ENCODE assay signal across 8 cellular contexts in genomic region chr15:64460737-64461576, GRCh38. TPM values are rescaled to one million over a fixed set of nuclear protein-coding genes. Genes with fewer than 3 reads are reported as not detected.
A peak's percentile ranks its signal among the peaks of the same experiment; 100 is the strongest.
DNase-seq lines count a peak whose midpoint lies in the region; ATAC-seq, FAIRE-seq and TF ChIP-seq lines count a peak whose summit lies in the region.

No MANE protein-coding gene starts in this region.

- H3F3A ChIP-seq in SK-N-SH (replicated peaks; ENCODE audit: insufficient read depth), result peaks cover 18% of the 10 kb centered on the region

- H2AFZ ChIP-seq in SK-N-SH (ENCODE audit: low read depth), result no peak overlapping the region

- TF ChIP-seq CTCF in SK-N-SH (IDR thresholded peaks at IDR 0.05) (no peak), heart left ventricle (IDR thresholded peaks at IDR 0.05) (peak in 2 of 12 donors; percentile 11 to 15), pancreas (IDR thresholded peaks at IDR 0.05) (no peak)

- POLR2A ChIA-PET in SK-N-SH (lab: Yijun Ruan, JAX), result interaction anchor here (1.0 to 1.5 kb wide), 4 partner anchors 40 to 367 kb away, joined by 3 to 6 read pairs (median 3); partner anchors contain the start of genes CIAO2A and TRIP4

- peaks cover 49% of the 10 kb centered on the region for H3K79me2 ChIP-seq in SK-N-SH (ENCODE audit: insufficient read depth)

- TF ChIP-seq POLR2A in heart left ventricle (IDR thresholded peaks at IDR 0.05), result peak in 1 of 2 donors; percentile 24

- H3K27me3 ChIP-seq in SK-N-SH (ENCODE audit: insufficient read depth), result no peaks in the 10 kb centered on the region
- H3K27me3 ChIP-seq in heart left ventricle, result no peaks in the 10 kb centered on the region
- no peaks in the 10 kb centered on the region for H3K27me3 ChIP-seq in pancreas

- H3K4me2 ChIP-seq in SK-N-SH, result peak overlapping the region; percentile 87

- no peak; the same call in 1 of the 2 replicates for TF ChIP-seq RAD21 in SK-N-SH (IDR thresholded peaks at IDR 0.05; ENCODE audit: low read length)

- TF ChIP-seq EP300 in SK-N-SH (IDR thresholded peaks at IDR 0.05; ENCODE audit: borderline replicate concordance in 1 of 2, low read depth in 1 of 2, low read length in 1 of 2), result no peak

- FAIRE-seq in HTR-8/SVneo (lab: Jason Lieb, UNC) (no peak), pancreas (lab: Jason Lieb, UNC) (no peak)

- H3K9me2 ChIP-seq in SK-N-SH, result no peaks in the 10 kb centered on the region

- under 1% methylated on average over 31 of the region's 54 CpGs for WGBS in SK-N-SH (ENCODE audit: low lambda C conversion rate)
- WGBS in adipose tissue, 3 donors, result 1% methylated on average over 44 to 53 of the region's 54 CpGs
- 1 to 2% (median 1%) methylated on average over 19 to 54 of the region's 54 CpGs for WGBS in heart left ventricle, 4 donors
- 1% methylated on average over 36 to 54 of the region's 54 CpGs for WGBS in pancreas, 2 donors

- peaks cover 45% of the 10 kb centered on the region for H4K20me1 ChIP-seq in SK-N-SH (ENCODE audit: insufficient read depth)

- no peaks in the 10 kb centered on the region for H3K9me3 ChIP-seq in SK-N-SH
- no peaks in the 10 kb centered on the region for H3K9me3 ChIP-seq in heart left ventricle
- H3K9me3 ChIP-seq in pancreas, result no peaks in the 10 kb centered on the region

- intact Hi-C loops in heart left ventricle (cut with DNase I) (loop anchor here in 1 of 10 donors (5.0 kb wide), 2 partner anchors 41 to 176 kb away; no protein-coding TSS in a partner anchor), pancreas (cut with DNase I) (no loop called here)

- ATAC-seq in heart left ventricle (peak; percentile 21 to 80 (median 64)), pancreas (peak; percentile 55 to 69 (median 66))

- DNase-seq in NCI-H1092 treated with DMSO at 0.1 percent for 48 hours (lab: John Stamatoyannopoulos, UW), result peak; percentile 31
- DNase-seq in NCI-H1092 (lab: John Stamatoyannopoulos, UW), result no peak
- peak; percentile 65 for DNase-seq in HTR-8/SVneo (ENCODE audit: insufficient read length, low spot score)
- peak; percentile 65 for DNase-seq in SK-N-SH
- DNase-seq in heart left ventricle, result peak in 4 of 5 donors; percentile 28 to 36 (median 30)
- DNase-seq in pancreas, result peak; percentile 14 to 63 (median 43)
- no peak for DNase-seq in cortex of kidney (lab: John Stamatoyannopoulos, UW)

- H3K36me3 ChIP-seq in SK-N-SH (replicated peaks in 1 of 2; ENCODE audit: control insufficient read depth in 1 of 2, insufficient read depth in 2 of 2, low read length in 1 of 2) (peaks cover 3 to 18% of the 10 kb centered on the region in 2 experiments), heart left ventricle (peaks cover 0 to 11% (median 4%) of the 10 kb centered on the region in 9 donors), pancreas (no peaks in the 10 kb centered on the region)

- H3K27ac ChIP-seq in SK-N-SH (ENCODE audit: low read depth in 2 of 2, low read length in 1 of 2) (peak overlapping the region; percentile 66 to 90), adipose tissue (ENCODE audit: low read depth, low read length) (peak overlapping the region; percentile 51), heart left ventricle (peak overlapping the region; percentile 67 to 94 (median 84)), pancreas (peak overlapping the region in 3 of 4 donors; percentile 48 to 81 (median 75))

- H3K4me1 ChIP-seq in SK-N-SH (ENCODE audit: control insufficient read depth in 1 of 2, insufficient read depth in 2 of 2, low read depth in 1 of 2, low read length in 1 of 2) (peaks cover 18 to 20% of the 10 kb centered on the region in 2 experiments; a peak in 3 of 4 replicates), heart left ventricle (peaks cover 9 to 69% (median 39%) of the 10 kb centered on the region in 12 donors), pancreas (peaks cover 28 to 48% (median 29%) of the 10 kb centered on the region in 3 donors)

- H3K9ac ChIP-seq in SK-N-SH, result peak overlapping the region; percentile 64; the same call in 1 of the 2 replicates

- peak overlapping the region; percentile 64 to 68 for H3K4me3 ChIP-seq in SK-N-SH (ENCODE audit: low read depth in 2 of 2, low read length in 1 of 2)
- H3K4me3 ChIP-seq in heart left ventricle, result peak overlapping the region; percentile 56 to 89 (median 73)
- peak overlapping the region; percentile 36 to 61 (median 56) for H3K4me3 ChIP-seq in pancreas

- CTCF ChIA-PET in SK-N-SH (lab: Yijun Ruan, JAX), result interaction anchor here (1.0 to 1.5 kb wide), 5 partner anchors 88 to 226 kb away, joined by 3 to 4 read pairs (median 3); no protein-coding TSS in a partner anchor

TF ChIP-seq in SK-N-SH, 30 proteins besides CTCF, POLR2A, EP300 and RAD21:
- TF ChIP-seq TAF1 (IDR thresholded peaks at IDR 0.05; ENCODE audit: borderline replicate concordance, low read depth, low read length) (0 out of 2 replicates have a peak, but pooled peaks have one; percentile 17), MXI1 (IDR thresholded peaks at IDR 0.05; ENCODE audit: low read depth, low read length) (0 out of 2 replicates have a peak, but pooled peaks have one; percentile 16), POLR2AphosphoS5 (IDR thresholded peaks at IDR 0.05; ENCODE audit: low read depth, low read length) (peak; percentile 45; the same call in 1 of the 2 replicates), TCF12 (IDR thresholded peaks at IDR 0.05) (no peak)
TF ChIP-seq in SK-N-SH: peak in this region for 3.

RNA-seq across cellular contexts. Expression of gene ZNF609, which starts 0.6 kb away (rescaled TPM):
- 10.3 and 12.6 TPM in 2 replicates for polyA plus RNA-seq in SK-N-SH (2012; rRNA removed)
- polyA plus RNA-seq in SK-N-SH (2012; cell fraction: cytosol; rRNA removed), result 9.7 and 10.8 TPM in 2 replicates
- polyA plus RNA-seq in SK-N-SH (2012; cell fraction: nucleus; rRNA removed), result 14.9 and 19.1 TPM in 2 replicates
- polyA plus RNA-seq in adipose tissue, result 1 to 10 TPM; 3.5 to 9.8 (median 7.9) TPM
- total RNA-seq in heart left ventricle, result 10 to 100 TPM; 12.2 to 24.5 (median 17.2) TPM
- 10 to 100 TPM in 1 of 2 donors, 1 to 10 TPM in 1; 5.8 to 13.4 TPM for polyA plus RNA-seq in heart left ventricle
- total RNA-seq in pancreas, result 10 to 100 TPM; 10.9 to 25.2 (median 13.9) TPM
- 1 to 10 TPM; 4.2 to 6.0 TPM for polyA plus RNA-seq in pancreas

Comparison
In these comparisons a context has a peak if more than half of its experiments do, and no peak if none do; other contexts are left out.
1. DNase-seq: peak in NCI-H1092 treated with DMSO at 0.1 percent for 48 hours (single experiment), HTR-8/SVneo (single experiment), SK-N-SH (single experiment), heart left ventricle (4 of 5) and pancreas (6 of 6); none in NCI-H1092 (single experiment) and cortex of kidney (single experiment).
2. Peak in every context shown above with its lines, with median percentiles within 50 percentile points of each other: H3K27ac ChIP-seq and H3K4me3 ChIP-seq.